8 cellular contexts compared by ENCODE assay signal in genomic region chr1:77282866-77283539, GRCh38. TPM values are rescaled to one million over a fixed set of nuclear protein-coding genes. Genes with fewer than 3 reads are reported as not detected.
DNase-seq lines count a peak whose midpoint lies in the region; ATAC-seq, FAIRE-seq and TF ChIP-seq lines count a peak whose summit lies in the region.

No MANE protein-coding gene starts in this region.

- peak overlapping the region; percentile 50 for H3K27ac Mint-ChIP-seq in HFFc6
- H3K27ac Mint-ChIP-seq in nephron: no peak overlapping the region

- DNase-seq in HFFc6 (no peak), endothelial cell of umbilical vein (ENCODE audit: low read depth, low spot score) (peak; percentile 34), vagina (ENCODE audit: extremely low spot score in 2 of 2) (no peak), OCI-M2 (lab: John Stamatoyannopoulos, UW; ENCODE audit: unreplicated experiment) (no peak), NOMO-1 (lab: John Stamatoyannopoulos, UW; ENCODE audit: unreplicated experiment in 2 of 2) (no peak), omental fat pad (ENCODE audit: low spot score) (no peak)
- peak; percentile 15 for DNase-seq in activated CD4-positive, alpha-beta T cell treated with anti-CD3 and anti-CD28 coated beads for 1 hour

- H3K79me2 ChIP-seq in endothelial cell of umbilical vein (ENCODE audit: control insufficient read depth, insufficient read depth, low read length): no peaks in the 10 kb centered on the region

- no peak overlapping the region for H3K9ac ChIP-seq in endothelial cell of umbilical vein (replicated peaks; ENCODE audit: extremely low read depth, insufficient read depth, low read length)

- no peaks in the 10 kb centered on the region for H3K36me3 ChIP-seq in endothelial cell of umbilical vein (ENCODE audit: control insufficient read depth in 2 of 2, extremely low read depth in 1 of 2, insufficient read depth in 2 of 2, low read length in 2 of 2)
- no peaks in the 10 kb centered on the region for H3K36me3 ChIP-seq in vagina

- H2AFZ ChIP-seq in endothelial cell of umbilical vein (ENCODE audit: low read depth, low read length): peak overlapping the region; percentile 90

- peaks cover 3 to 16% of the 10 kb centered on the region in 2 experiments for H3K27me3 ChIP-seq in endothelial cell of umbilical vein (ENCODE audit: control insufficient read depth in 2 of 2, insufficient read depth in 2 of 2, low read length in 2 of 2)
- H3K27me3 ChIP-seq in vagina: no peaks in the 10 kb centered on the region

- dilution Hi-C loops in endothelial cell of umbilical vein (cut with MboI; ENCODE audit: extremely low pct_ligation_motif_present, low sequenced_read_pairs): no loop called here

- H3K4me1 Mint-ChIP-seq in HFFc6 (ENCODE audit: low read depth) (peaks cover 52% of the 10 kb centered on the region), nephron (no peaks in the 10 kb centered on the region)

- H3K9me3 Mint-ChIP-seq in HFFc6 (no peaks in the 10 kb centered on the region), nephron (no peaks in the 10 kb centered on the region)

- H3K4me3 Mint-ChIP-seq in HFFc6: peak overlapping the region; percentile 95
- H3K4me3 Mint-ChIP-seq in nephron: peak overlapping the region; percentile 74 to 75 (median 75)

- H3K9me3 ChIP-seq in endothelial cell of umbilical vein (replicated peaks; ENCODE audit: control insufficient read depth, insufficient read depth, low read length) (no peaks in the 10 kb centered on the region), vagina (no peaks in the 10 kb centered on the region)

- H3K4me3 ChIP-seq in endothelial cell of umbilical vein (replicated peaks in 1 of 3; ENCODE audit: insufficient read depth in 1 of 3, low read depth in 1 of 3, low read length in 3 of 3) (peak overlapping the region; percentile 42 to 62 (median 57)), vagina (peak overlapping the region; percentile 38 to 50)

- no peaks in the 10 kb centered on the region for H3K9me1 ChIP-seq in endothelial cell of umbilical vein (replicated peaks; ENCODE audit: control insufficient read depth, extremely low read depth, insufficient read depth, low read length)

- H3K4me1 ChIP-seq in endothelial cell of umbilical vein (ENCODE audit: control insufficient read depth, extremely low read depth, insufficient read depth, low read length) (peaks cover 18% of the 10 kb centered on the region), vagina (peaks cover 12% of the 10 kb centered on the region)

- no peak for ATAC-seq in omental fat pad (ENCODE audit: low FRiP score)

- no peak for TF ChIP-seq POLR2A in endothelial cell of umbilical vein (IDR thresholded peaks at IDR 0.05; ENCODE audit: low read depth, low read length)
- no peak for TF ChIP-seq POLR2A in vagina (IDR thresholded peaks at IDR 0.05)

- H3K27me3 Mint-ChIP-seq in HFFc6 (ENCODE audit: insufficient read depth): peaks cover 1% of the 10 kb centered on the region; the same call in 1 of the 2 replicates
- H3K27me3 Mint-ChIP-seq in nephron (ENCODE audit: low read depth): peaks cover 70% of the 10 kb centered on the region

- TF ChIP-seq CTCF in HFFc6 (IDR thresholded peaks at IDR 0.05) (no peak), endothelial cell of umbilical vein (IDR thresholded peaks at IDR 0.05; ENCODE audit: extremely low read depth in 1 of 2, insufficient read depth in 1 of 2, low read depth in 1 of 2, low read length in 2 of 2) (no peak), nephron (IDR thresholded peaks at IDR 0.05; ENCODE audit: unreplicated experiment in 3 of 3) (no peak), vagina (IDR thresholded peaks at IDR 0.05) (no peak), omental fat pad (IDR thresholded peaks at IDR 0.05) (no peak)

- intact Hi-C loops in endothelial cell of umbilical vein (cut with micrococcal nuclease) (loop anchor here (1.0 to 10.0 kb wide), 2 partner anchors 250 to 402 kb away; partner anchors contain the start of gene ZZZ3), vagina (cut with DNase I) (no loop called here)

- H3K4me2 ChIP-seq in endothelial cell of umbilical vein (ENCODE audit: insufficient read depth, low read length): peak overlapping the region; percentile 41

- CTCF ChIA-PET in endothelial cell of umbilical vein (lab: Charles Lee): interaction anchor here (0.7 to 1.6 kb wide), 2 partner anchors 11 to 251 kb away, joined by 3 read pairs; no protein-coding TSS in a partner anchor

- no TSS peak for BruUV-seq in endothelial cell of umbilical vein (replicated peaks; lab: Mats Ljungman, UMichigan)

- H4K20me1 ChIP-seq in endothelial cell of umbilical vein (replicated peaks; ENCODE audit: control insufficient read depth, extremely low read depth, insufficient read depth, low read length): no peaks in the 10 kb centered on the region

- no peak overlapping the region for H3K27ac ChIP-seq in endothelial cell of umbilical vein (ENCODE audit: insufficient read depth, low read depth, low read length)
- H3K27ac ChIP-seq in vagina: no peak overlapping the region

- FAIRE-seq in endothelial cell of umbilical vein (lab: Jason Lieb, UNC): peak; percentile 12

- POLR2A ChIA-PET in endothelial cell of umbilical vein (lab: Charles Lee): no interaction called here

- H3K36me3 Mint-ChIP-seq in HFFc6 (ENCODE audit: low read depth) (peaks cover 23% of the 10 kb centered on the region), nephron (ENCODE audit: low read depth) (no peaks in the 10 kb centered on the region)

TF ChIP-seq in endothelial cell of umbilical vein, 7 proteins besides CTCF, POLR2A, EP300 and RAD21:
- no peak for TF ChIP-seq JUN (IDR thresholded peaks at IDR 0.05; ENCODE audit: borderline replicate concordance, insufficient read depth, insufficient read length, low read depth)
- TF ChIP-seq EZH2 (IDR thresholded peaks at IDR 0.05; ENCODE audit: borderline replicate concordance, low read depth, low read length, severe bottlenecking): no peak
TF ChIP-seq in endothelial cell of umbilical vein: peak in this region for 0.

RNA-seq across cellular contexts. Expression of gene AK5, which starts 1.2 kb away (rescaled TPM):
- 10 to 100 TPM; 51.9 to 77.6 (median 70.8) TPM for total RNA-seq in HFFc6 (2021; fragmentation: NEBNext Ultra II Directional; extraction: Animal tissue kit (Norgen Biotek cat#: 25700))
- 3.3 and 7.5 TPM in 2 replicates for total RNA-seq in endothelial cell of umbilical vein
- 3.4 and 5.0 TPM in 2 replicates for polyA plus RNA-seq in endothelial cell of umbilical vein
- polyA plus RNA-seq in endothelial cell of umbilical vein (2011; cell fraction: cytosol; rRNA removed): 7.3 and 7.4 TPM in 2 replicates
- polyA plus RNA-seq in endothelial cell of umbilical vein (2011; cell fraction: nucleus; rRNA removed): 5.6 and 7.1 TPM in 2 replicates
- 35.9 and 85.8 TPM in 2 replicates for polyA plus RNA-seq in endothelial cell of umbilical vein (2012)
- polyA minus RNA-seq in endothelial cell of umbilical vein: 5.3 and 8.0 TPM in 2 replicates
- not detected for polyA minus RNA-seq in endothelial cell of umbilical vein (2011; cell fraction: cytosol; rRNA and poly(A)+ RNA removed)
- polyA minus RNA-seq in endothelial cell of umbilical vein (2011; cell fraction: nucleus; rRNA and poly(A)+ RNA removed): 13.2 and 21.4 TPM in 2 replicates
- total RNA-seq in vagina: 6.9 TPM
- under 1 TPM in 3 of 4 donors, not detected in 1; 0.13 to 0.84 (median 0.47) TPM for total RNA-seq in omental fat pad

Comparison
In these comparisons a context has a peak if more than half of its experiments do, and no peak if none do; other contexts are left out.
1. DNase-seq: peak in activated CD4-positive, alpha-beta T cell treated with anti-CD3 and anti-CD28 coated beads for 1 hour (single experiment) and endothelial cell of umbilical vein (single experiment); none in HFFc6 (single experiment), vagina (0 of 2), OCI-M2 (single experiment), NOMO-1 (0 of 2) and omental fat pad (single experiment).